ENCODE assay signal across 2 cellular contexts in the genomic region with DNA sequence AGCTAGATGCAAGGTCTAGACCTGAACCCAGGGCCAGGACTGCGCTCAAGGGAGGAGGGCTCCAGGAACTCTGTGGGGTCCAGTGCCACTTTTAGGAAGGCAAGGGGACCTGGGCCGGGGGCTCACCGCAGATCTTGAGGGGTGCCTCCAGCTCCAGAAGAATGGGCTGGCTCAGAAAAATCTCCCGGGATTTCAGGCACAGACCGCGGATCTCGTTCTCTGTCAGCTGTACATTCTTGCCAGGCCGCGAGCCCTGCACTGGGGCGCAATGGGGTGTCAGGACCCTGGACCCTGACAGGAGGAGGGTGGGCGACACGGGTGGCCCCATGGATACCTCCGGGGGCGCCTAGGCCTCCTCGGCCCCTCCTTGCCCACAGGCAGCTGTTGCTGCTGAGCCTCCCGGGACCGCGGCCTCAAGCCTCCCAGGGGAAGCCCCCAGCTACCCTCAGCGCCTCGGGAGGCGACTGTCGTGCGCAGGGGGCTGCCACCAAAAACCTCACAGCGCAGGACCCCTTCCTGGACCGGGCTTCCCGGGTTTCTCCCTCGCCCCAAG.
A peak's percentile ranks its signal among the peaks of the same experiment; 100 is the strongest.
TF ChIP-seq lines count a peak whose summit lies in the region.

No MANE protein-coding gene starts in this region.

TF ChIP-seq in A549, 52 proteins besides CTCF, POLR2A, EP300 and RAD21:
- TF ChIP-seq PHF8 (IDR thresholded peaks at IDR 0.05; ENCODE audit: borderline replicate concordance, low read depth), result 0 out of 2 replicates have a peak, but pooled peaks have one; percentile 17
- TF ChIP-seq CHD4 (IDR thresholded peaks at IDR 0.05; ENCODE audit: borderline replicate concordance), result no peak
- 0 out of 2 replicates have a peak, but pooled peaks have one; percentile 69 for TF ChIP-seq POLR2AphosphoS2 (conservative IDR thresholded peaks at IDR 0.05; ENCODE audit: low read length)
- TF ChIP-seq ZSCAN20 (CRISPR knock-in tag; IDR thresholded peaks at IDR 0.05), result no peak

TF ChIP-seq in H1, 55 proteins besides CTCF, POLR2A, EP300 and RAD21:
- TF ChIP-seq BCL11A (IDR thresholded peaks at IDR 0.05; ENCODE audit: low read depth in 2 of 2, low read length in 2 of 2) (no peak), YY1 (IDR thresholded peaks at IDR 0.05; ENCODE audit: low read depth, low read length) (no peak), KDM5A (IDR thresholded peaks at IDR 0.05; ENCODE audit: low read length) (no peak), EZH2 (IDR thresholded peaks at IDR 0.05; ENCODE audit: low read depth, low read length, severe bottlenecking) (no peak), ASH2L (IDR thresholded peaks at IDR 0.05; ENCODE audit: low read length) (no peak), SIN3A (conservative IDR thresholded peaks at IDR 0.05 in 1 of 2, IDR thresholded peaks at IDR 0.05 in 1 of 2; ENCODE audit: low read depth in 1 of 2, low read length in 2 of 2) (no peak), POU5F1 (IDR thresholded peaks at IDR 0.05; ENCODE audit: low read depth, low read length) (no peak), BRCA1 (IDR thresholded peaks at IDR 0.05; ENCODE audit: low read depth, low read length) (no peak), SP1 (IDR thresholded peaks at IDR 0.05; ENCODE audit: low read depth, low read length) (no peak), KDM1A (IDR thresholded peaks at IDR 0.05; ENCODE audit: borderline replicate concordance, low read length) (no peak), SIX5 (IDR thresholded peaks at IDR 0.05; ENCODE audit: low read depth, low read length) (no peak), CBX8 (IDR thresholded peaks at IDR 0.05; ENCODE audit: borderline replicate concordance, low read depth, low read length) (no peak), SP2 (IDR thresholded peaks at IDR 0.05; ENCODE audit: low read length) (no peak), TCF12 (IDR thresholded peaks at IDR 0.05; ENCODE audit: low read depth, low read length) (no peak), CBX5 (IDR thresholded peaks at IDR 0.05; ENCODE audit: low read depth, low read length) (no peak), BACH1 (IDR thresholded peaks at IDR 0.05; ENCODE audit: low read length) (no peak), CEBPB (IDR thresholded peaks at IDR 0.05; ENCODE audit: low read depth, low read length) (no peak), POLR2AphosphoS5 (IDR thresholded peaks at IDR 0.05; ENCODE audit: low read depth, low read length) (no peak), NRF1 (IDR thresholded peaks at IDR 0.05; ENCODE audit: low read depth, low read length) (no peak)
- TF ChIP-seq, protein P1, sequence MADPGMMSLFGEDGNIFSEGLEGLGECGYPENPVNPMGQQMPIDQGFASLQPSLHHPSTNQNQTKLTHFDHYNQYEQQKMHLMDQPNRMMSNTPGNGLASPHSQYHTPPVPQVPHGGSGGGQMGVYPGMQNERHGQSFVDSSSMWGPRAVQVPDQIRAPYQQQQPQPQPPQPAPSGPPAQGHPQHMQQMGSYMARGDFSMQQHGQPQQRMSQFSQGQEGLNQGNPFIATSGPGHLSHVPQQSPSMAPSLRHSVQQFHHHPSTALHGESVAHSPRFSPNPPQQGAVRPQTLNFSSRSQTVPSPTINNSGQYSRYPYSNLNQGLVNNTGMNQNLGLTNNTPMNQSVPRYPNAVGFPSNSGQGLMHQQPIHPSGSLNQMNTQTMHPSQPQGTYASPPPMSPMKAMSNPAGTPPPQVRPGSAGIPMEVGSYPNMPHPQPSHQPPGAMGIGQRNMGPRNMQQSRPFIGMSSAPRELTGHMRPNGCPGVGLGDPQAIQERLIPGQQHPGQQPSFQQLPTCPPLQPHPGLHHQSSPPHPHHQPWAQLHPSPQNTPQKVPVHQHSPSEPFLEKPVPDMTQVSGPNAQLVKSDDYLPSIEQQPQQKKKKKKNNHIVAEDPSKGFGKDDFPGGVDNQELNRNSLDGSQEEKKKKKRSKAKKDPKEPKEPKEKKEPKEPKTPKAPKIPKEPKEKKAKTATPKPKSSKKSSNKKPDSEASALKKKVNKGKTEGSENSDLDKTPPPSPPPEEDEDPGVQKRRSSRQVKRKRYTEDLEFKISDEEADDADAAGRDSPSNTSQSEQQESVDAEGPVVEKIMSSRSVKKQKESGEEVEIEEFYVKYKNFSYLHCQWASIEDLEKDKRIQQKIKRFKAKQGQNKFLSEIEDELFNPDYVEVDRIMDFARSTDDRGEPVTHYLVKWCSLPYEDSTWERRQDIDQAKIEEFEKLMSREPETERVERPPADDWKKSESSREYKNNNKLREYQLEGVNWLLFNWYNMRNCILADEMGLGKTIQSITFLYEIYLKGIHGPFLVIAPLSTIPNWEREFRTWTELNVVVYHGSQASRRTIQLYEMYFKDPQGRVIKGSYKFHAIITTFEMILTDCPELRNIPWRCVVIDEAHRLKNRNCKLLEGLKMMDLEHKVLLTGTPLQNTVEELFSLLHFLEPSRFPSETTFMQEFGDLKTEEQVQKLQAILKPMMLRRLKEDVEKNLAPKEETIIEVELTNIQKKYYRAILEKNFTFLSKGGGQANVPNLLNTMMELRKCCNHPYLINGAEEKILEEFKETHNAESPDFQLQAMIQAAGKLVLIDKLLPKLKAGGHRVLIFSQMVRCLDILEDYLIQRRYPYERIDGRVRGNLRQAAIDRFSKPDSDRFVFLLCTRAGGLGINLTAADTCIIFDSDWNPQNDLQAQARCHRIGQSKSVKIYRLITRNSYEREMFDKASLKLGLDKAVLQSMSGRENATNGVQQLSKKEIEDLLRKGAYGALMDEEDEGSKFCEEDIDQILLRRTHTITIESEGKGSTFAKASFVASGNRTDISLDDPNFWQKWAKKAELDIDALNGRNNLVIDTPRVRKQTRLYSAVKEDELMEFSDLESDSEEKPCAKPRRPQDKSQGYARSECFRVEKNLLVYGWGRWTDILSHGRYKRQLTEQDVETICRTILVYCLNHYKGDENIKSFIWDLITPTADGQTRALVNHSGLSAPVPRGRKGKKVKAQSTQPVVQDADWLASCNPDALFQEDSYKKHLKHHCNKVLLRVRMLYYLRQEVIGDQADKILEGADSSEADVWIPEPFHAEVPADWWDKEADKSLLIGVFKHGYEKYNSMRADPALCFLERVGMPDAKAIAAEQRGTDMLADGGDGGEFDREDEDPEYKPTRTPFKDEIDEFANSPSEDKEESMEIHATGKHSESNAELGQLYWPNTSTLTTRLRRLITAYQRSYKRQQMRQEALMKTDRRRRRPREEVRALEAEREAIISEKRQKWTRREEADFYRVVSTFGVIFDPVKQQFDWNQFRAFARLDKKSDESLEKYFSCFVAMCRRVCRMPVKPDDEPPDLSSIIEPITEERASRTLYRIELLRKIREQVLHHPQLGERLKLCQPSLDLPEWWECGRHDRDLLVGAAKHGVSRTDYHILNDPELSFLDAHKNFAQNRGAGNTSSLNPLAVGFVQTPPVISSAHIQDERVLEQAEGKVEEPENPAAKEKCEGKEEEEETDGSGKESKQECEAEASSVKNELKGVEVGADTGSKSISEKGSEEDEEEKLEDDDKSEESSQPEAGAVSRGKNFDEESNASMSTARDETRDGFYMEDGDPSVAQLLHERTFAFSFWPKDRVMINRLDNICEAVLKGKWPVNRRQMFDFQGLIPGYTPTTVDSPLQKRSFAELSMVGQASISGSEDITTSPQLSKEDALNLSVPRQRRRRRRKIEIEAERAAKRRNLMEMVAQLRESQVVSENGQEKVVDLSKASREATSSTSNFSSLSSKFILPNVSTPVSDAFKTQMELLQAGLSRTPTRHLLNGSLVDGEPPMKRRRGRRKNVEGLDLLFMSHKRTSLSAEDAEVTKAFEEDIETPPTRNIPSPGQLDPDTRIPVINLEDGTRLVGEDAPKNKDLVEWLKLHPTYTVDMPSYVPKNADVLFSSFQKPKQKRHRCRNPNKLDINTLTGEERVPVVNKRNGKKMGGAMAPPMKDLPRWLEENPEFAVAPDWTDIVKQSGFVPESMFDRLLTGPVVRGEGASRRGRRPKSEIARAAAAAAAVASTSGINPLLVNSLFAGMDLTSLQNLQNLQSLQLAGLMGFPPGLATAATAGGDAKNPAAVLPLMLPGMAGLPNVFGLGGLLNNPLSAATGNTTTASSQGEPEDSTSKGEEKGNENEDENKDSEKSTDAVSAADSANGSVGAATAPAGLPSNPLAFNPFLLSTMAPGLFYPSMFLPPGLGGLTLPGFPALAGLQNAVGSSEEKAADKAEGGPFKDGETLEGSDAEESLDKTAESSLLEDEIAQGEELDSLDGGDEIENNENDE (IDR thresholded peaks at IDR 0.05; ENCODE audit: insufficient replicate concordance, low read length), result no peak
